ENCODE assay signal across 16 cellular contexts in genomic region chr20:46484954-46485353, GRCh38. TPM values are rescaled to one million over a fixed set of nuclear protein-coding genes. Genes with fewer than 3 reads are reported as not detected.
DNase-seq lines count a peak whose midpoint lies in the region; ATAC-seq, FAIRE-seq and TF ChIP-seq lines count a peak whose summit lies in the region.
"Had no signal": no experiment of that assay in that cellular context is flagged by ENCODE, and none has a peak within 500 bp of the region (broad histone marks: within the 10 kb centered on the region; RNA-seq: fewer than 3 reads in every experiment).

No MANE protein-coding gene starts in this region.

- no peak overlapping the region for H3K27ac Mint-ChIP-seq in GM23338
- H3K27ac Mint-ChIP-seq: CD4-positive, CD25-positive, alpha-beta regulatory T cell had no signal

- H3K27me3 Mint-ChIP-seq in GM23338 (ENCODE audit: insufficient read depth, low read depth, poor library complexity) = peaks cover 4% of the 10 kb centered on the region

- intact Hi-C loops in PC-3 (cut with micrococcal nuclease) = loop anchor here (5.0 kb wide), 1 partner anchor 353 kb away; no protein-coding TSS in a partner anchor
- intact Hi-C loops in prostate gland (cut with DNase I) = no loop called here

- CTCF ChIA-PET in PC-3 (lab: Charles Lee) = interaction anchor here (0.6 kb wide), 1 partner anchor 359 kb away, joined by 7 read pairs; no protein-coding TSS in a partner anchor
- CTCF ChIA-PET in H1 (lab: Charles Lee; ENCODE audit: partially characterized antibody) = interaction anchor here (0.6 to 2.5 kb wide), 13 partner anchors 9 to 119 kb away, joined by 3 to 8 read pairs (median 4); no protein-coding TSS in a partner anchor

- H3K9me3 ChIP-seq in PC-3 (ENCODE audit: low read length) (no peaks in the 10 kb centered on the region), H1 (ENCODE audit: insufficient read depth in 2 of 2, low read depth in 1 of 2, low read length in 1 of 2) (no peaks in the 10 kb centered on the region), prostate gland (no peaks in the 10 kb centered on the region)
- H3K9me3 ChIP-seq: BLaER1 had no signal

- H3K27ac ChIP-seq in GM23338 (ENCODE audit: low read depth) (no peak overlapping the region), PC-3 (ENCODE audit: low read length) (no peak overlapping the region), H1 (ENCODE audit: low read depth, low read length) (no peak overlapping the region), prostate gland (peak overlapping the region; percentile 48 to 73)
- H3K27ac ChIP-seq: BLaER1, HL-60 had no signal

- H4K20me1 ChIP-seq in GM23338 (replicated peaks; ENCODE audit: insufficient read depth) (no peaks in the 10 kb centered on the region), PC-3 (ENCODE audit: low read length) (no peaks in the 10 kb centered on the region), H1 (replicated peaks in 1 of 2; ENCODE audit: control insufficient read depth in 1 of 2, insufficient read depth in 2 of 2, low read length in 2 of 2) (no peaks in the 10 kb centered on the region)
- H4K20me1 ChIP-seq: BLaER1 had no signal

- POLR2A ChIA-PET in PC-3 (lab: Charles Lee; ENCODE audit: unreplicated experiment) = interaction anchor here (0.6 kb wide), 1 partner anchor 1580 kb away, joined by 3 read pairs; no protein-coding TSS in a partner anchor
- POLR2A ChIA-PET in H1 (lab: Charles Lee; ENCODE audit: partially characterized antibody) = interaction anchor here (1.0 to 1.8 kb wide), 2 partner anchors 26 to 84 kb away, joined by 3 read pairs; no protein-coding TSS in a partner anchor

- no peaks in the 10 kb centered on the region for H3K9me2 ChIP-seq in GM23338 (ENCODE audit: insufficient read depth)
- no peaks in the 10 kb centered on the region for H3K9me2 ChIP-seq in PC-3 (replicated peaks; ENCODE audit: low read length)

- no peaks in the 10 kb centered on the region for H3K23me2 ChIP-seq in H1 (ENCODE audit: low read depth, low read length)

- H4K91ac ChIP-seq in H1 (replicated peaks; ENCODE audit: insufficient read length, low read length) = no peak overlapping the region

- H3K14ac ChIP-seq in H1 (ENCODE audit: insufficient read length) = no peak overlapping the region

- H3K4ac ChIP-seq in H1 (replicated peaks; ENCODE audit: insufficient read length, low read depth, low read length) = no peak overlapping the region

- peaks cover 14% of the 10 kb centered on the region; the same call in 2 of the 3 replicates for H3K36me3 Mint-ChIP-seq in GM23338 (ENCODE audit: low read depth)
- H3K36me3 Mint-ChIP-seq: CD4-positive, CD25-positive, alpha-beta regulatory T cell had no signal

- H3K36me3 ChIP-seq in GM23338 (ENCODE audit: insufficient read depth) = no peaks in the 10 kb centered on the region
- no peaks in the 10 kb centered on the region for H3K36me3 ChIP-seq in PC-3 (ENCODE audit: low read depth, low read length)
- H3K36me3 ChIP-seq in H1 (ENCODE audit: control insufficient read depth in 2 of 4, insufficient read depth in 4 of 4, low read length in 3 of 4) = no peaks in the 10 kb centered on the region; a peak in 2 of 8 replicates
- H3K36me3 ChIP-seq in prostate gland = no peaks in the 10 kb centered on the region
- H3K36me3 ChIP-seq: BLaER1 had no signal

- DNase-seq in GM23338 (ENCODE audit: low spot score) = peak; percentile 39
- no peak for DNase-seq in PC-3
- DNase-seq in H1 (ENCODE audit: low read depth in 1 of 2, low spot score in 2 of 2) = no peak
- no peak for DNase-seq in prostate gland (ENCODE audit: low spot score)
- no peak for DNase-seq in NCI-H748 (lab: John Stamatoyannopoulos, UW; ENCODE audit: unreplicated experiment)
- DNase-seq: 8988T; Calu3; CD4-positive, CD25-positive, alpha-beta regulatory T cell; DMS 273 treated with DMSO at 0.1 percent for 48 hours; GOT3; HCEC 1CT had no signal

- H2BK20ac ChIP-seq in H1 (ENCODE audit: low read length) = no peak overlapping the region

- FAIRE-seq in H1 (lab: Jason Lieb, UNC) = peak; percentile 19
- FAIRE-seq: K562 had no signal

- no peaks in the 10 kb centered on the region for H3K27me3 ChIP-seq in GM23338 (ENCODE audit: insufficient read depth)
- H3K27me3 ChIP-seq in PC-3 (ENCODE audit: low read length) = peaks cover 35% of the 10 kb centered on the region; the same call in 1 of the 2 replicates
- no peaks in the 10 kb centered on the region for H3K27me3 ChIP-seq in H1 (replicated peaks in 1 of 4; ENCODE audit: control insufficient read depth in 3 of 4, extremely low read depth in 1 of 4, insufficient read depth in 3 of 4, low read length in 3 of 4)
- H3K27me3 ChIP-seq in prostate gland (replicated peaks; ENCODE audit: insufficient read depth) = no peaks in the 10 kb centered on the region
- H3K27me3 ChIP-seq: BLaER1 had no signal

- H3F3A ChIP-seq in GM23338 (replicated peaks; ENCODE audit: low read depth) (no peaks in the 10 kb centered on the region), PC-3 (ENCODE audit: low read length, unreplicated experiment) (no peaks in the 10 kb centered on the region)

- H3K4me2 ChIP-seq in GM23338 = peak overlapping the region; percentile 5
- H3K4me2 ChIP-seq in PC-3 (ENCODE audit: low read length) = peak overlapping the region; percentile 75
- H3K4me2 ChIP-seq in H1 (ENCODE audit: insufficient read depth in 1 of 2, low read depth in 2 of 2, low read length in 2 of 2) = no peak overlapping the region
- H3K4me2 ChIP-seq: BLaER1 had no signal

- H3K4me1 ChIP-seq in GM23338 (ENCODE audit: insufficient read depth) = peaks cover 7% of the 10 kb centered on the region; the same call in 1 of the 2 replicates
- H3K4me1 ChIP-seq in PC-3 (ENCODE audit: insufficient read depth, low read length) = peaks cover 9% of the 10 kb centered on the region; the same call in 1 of the 2 replicates
- peaks cover 0 to 7% (median 0%) of the 10 kb centered on the region in 4 experiments; a peak in 2 of 7 replicates for H3K4me1 ChIP-seq in H1 (replicated peaks in 1 of 4; ENCODE audit: control insufficient read depth in 3 of 4, insufficient read depth in 4 of 4, low read length in 3 of 4)
- no peaks in the 10 kb centered on the region for H3K4me1 ChIP-seq in prostate gland (replicated peaks)
- H3K4me1 ChIP-seq: BLaER1 had no signal

- ATAC-seq in GM23338 = peak; percentile 71
- no peak for ATAC-seq in PC-3
- no peak for ATAC-seq in GM18907 (IDR thresholded peaks at IDR 0.05; ENCODE audit: unreplicated experiment)
- no peak for ATAC-seq in HG03439 (IDR thresholded peaks at IDR 0.05; ENCODE audit: unreplicated experiment)
- ATAC-seq: K562 had no signal

- peaks cover 28% of the 10 kb centered on the region for H3K4me1 Mint-ChIP-seq in GM23338

- no peak overlapping the region for H2BK5ac ChIP-seq in H1 (ENCODE audit: low read depth, low read length)

- TF ChIP-seq CTCF in GM23338 (conservative IDR thresholded peaks at IDR 0.05; ENCODE audit: low read depth in 2 of 2) (no peak), PC-3 (conservative IDR thresholded peaks at IDR 0.05; ENCODE audit: low read depth, low read length) (no peak), H1 (IDR thresholded peaks at IDR 0.05; ENCODE audit: control extremely low read depth in 1 of 3, insufficient read depth in 1 of 3, low read depth in 1 of 3, low read length in 3 of 3) (no peak), prostate gland (IDR thresholded peaks at IDR 0.05) (no peak)

- H4K5ac ChIP-seq in H1 (ENCODE audit: insufficient read length, low read depth, low read length) = no peak overlapping the region

- WGBS in H1 (ENCODE audit: extremely low coverage in 1 of 2, insufficient coverage in 1 of 2, insufficient read length in 1 of 2, insufficient replicate concordance in 2 of 2, low coverage in 1 of 2, low lambda C conversion rate in 2 of 2, missing lambda C conversion rate in 1 of 2), 2 experiments = 67% methylated on average over 3 of the region's 3 CpGs; no CpG with 5 or more reads in 1 of the 2 experiments
- WGBS in prostate gland = 35% methylated on average over 3 of the region's 3 CpGs

- TF ChIP-seq RAD21 in H1 (IDR thresholded peaks at IDR 0.05 in 1 of 2, conservative IDR thresholded peaks at IDR 0.05 in 1 of 2; ENCODE audit: low read depth in 2 of 2, low read length in 2 of 2) = no peak

- H3K23ac ChIP-seq in H1 (ENCODE audit: insufficient read length) = no peak overlapping the region

- H3K4me3 Mint-ChIP-seq in GM23338 = peak overlapping the region; percentile 46; the same call in 1 of the 3 replicates
- H3K4me3 Mint-ChIP-seq: CD4-positive, CD25-positive, alpha-beta regulatory T cell had no signal

- H3K79me1 ChIP-seq in H1 (ENCODE audit: low read depth, low read length) = no peaks in the 10 kb centered on the region

- H2AK5ac ChIP-seq in H1 (ENCODE audit: low read depth, low read length) = no peak overlapping the region

- no peak overlapping the region for H3K9ac ChIP-seq in PC-3 (ENCODE audit: low read length)
- no peak overlapping the region for H3K9ac ChIP-seq in H1 (replicated peaks in 1 of 4; ENCODE audit: extremely low read depth in 1 of 4, low read depth in 3 of 4, low read length in 3 of 4)
- H3K9ac ChIP-seq: BLaER1 had no signal

- no peak overlapping the region for H2BK12ac ChIP-seq in H1 (ENCODE audit: low read depth, low read length)

- no TSS peak for BruUV-seq in PC-3 (replicated peaks; lab: Mats Ljungman, UMichigan)

- H3K79me2 ChIP-seq in GM23338 (replicated peaks; ENCODE audit: insufficient read depth) = no peaks in the 10 kb centered on the region
- H3K79me2 ChIP-seq in PC-3 (ENCODE audit: low read length) = no peaks in the 10 kb centered on the region
- no peaks in the 10 kb centered on the region for H3K79me2 ChIP-seq in H1 (ENCODE audit: control insufficient read depth in 1 of 2, insufficient read depth in 2 of 2, low read length in 2 of 2)

- no peak overlapping the region for H3K18ac ChIP-seq in H1 (ENCODE audit: extremely low read depth, low read length)

- no peak overlapping the region for H4K8ac ChIP-seq in H1 (ENCODE audit: extremely low read depth, insufficient read depth, low read length)

- no peak overlapping the region for H2BK120ac ChIP-seq in H1 (replicated peaks; ENCODE audit: low read depth, low read length)

- TF ChIP-seq EP300 in H1 (IDR thresholded peaks at IDR 0.05; ENCODE audit: borderline replicate concordance in 1 of 2, low read depth in 2 of 2, low read length in 2 of 2) = no peak

- H2BK15ac ChIP-seq in H1 (ENCODE audit: low read length) = no peak overlapping the region

- H3K4me3 ChIP-seq in GM23338 (no peak overlapping the region), PC-3 (ENCODE audit: low read length) (no peak overlapping the region), H1 (ENCODE audit: extremely low read depth in 1 of 4, insufficient read depth in 2 of 4, low read depth in 3 of 4, low read length in 4 of 4) (no peak overlapping the region; a peak in 1 of 8 replicates), prostate gland (no peak overlapping the region)
- H3K4me3 ChIP-seq: BLaER1, K562 had no signal

- TF ChIP-seq POLR2A in H1 (IDR thresholded peaks at IDR 0.05; ENCODE audit: control extremely low read depth in 1 of 2, low read depth in 2 of 2, low read length in 2 of 2) (no peak), prostate gland (IDR thresholded peaks at IDR 0.05) (no peak)

- H2AFZ ChIP-seq in GM23338 (no peak overlapping the region), PC-3 (ENCODE audit: low read length) (no peak overlapping the region), H1 (ENCODE audit: low read length) (no peak overlapping the region)

- no peak overlapping the region for H3K56ac ChIP-seq in H1 (replicated peaks; ENCODE audit: insufficient read length, low read depth, low read length)

- H3K9me3 Mint-ChIP-seq in GM23338 = no peaks in the 10 kb centered on the region

RNA-seq across cellular contexts. Expression of gene ZNF334, which starts 28.4 kb away (rescaled TPM):
- total RNA-seq in GM23338 (2014; rRNA removed; shearing (Covaris generic)) = 15.2 and 19.1 TPM in 2 replicates
- polyA plus RNA-seq in GM23338 (2016; fragmentation: Nextera tagmentation; extraction: Ambion mirVana) = 7.9 and 12.4 TPM in 2 replicates
- 0.52 and 0.58 TPM in 2 replicates for total RNA-seq in PC-3 (2014; rRNA removed)
- total RNA-seq in H1 (2021; fragmentation: NEBNext Ultra II Directional; extraction: Animal tissue kit (Norgen Biotek cat#: 25700)) = 15.9 and 17.8 TPM in 2 replicates
- 6.2 and 8.8 TPM in 2 replicates for polyA plus RNA-seq in H1 (2011; rRNA removed)
- 14.9 TPM for polyA plus RNA-seq in H1 (2011; cell fraction: cytosol; rRNA removed)
- 13.5 TPM for polyA plus RNA-seq in H1 (2011; cell fraction: nucleus; rRNA removed)
- polyA plus RNA-seq in H1 (2012, experiment 1 of 2) = 9.4 to 16.9 TPM (median 10.3 TPM) in 4 replicates
- polyA plus RNA-seq in H1 (2012, experiment 2 of 2) = 0.54 TPM
- polyA plus RNA-seq in H1 (2013, experiment 1 of 2) = 11.5 TPM
- 10.4 TPM for polyA plus RNA-seq in H1 (2013, experiment 2 of 2)
- polyA minus RNA-seq in H1 (2011; rRNA and poly(A)+ RNA removed) = 16.8 and 19.3 TPM in 2 replicates
- polyA minus RNA-seq in H1 (2011; cell fraction: cytosol; rRNA and poly(A)+ RNA removed) = 10.0 TPM
- 35.9 TPM for polyA minus RNA-seq in H1 (2011; cell fraction: nucleus; rRNA and poly(A)+ RNA removed)
- total RNA-seq in prostate gland = 10 to 100 TPM in 1 of 2 donors, 1 to 10 TPM in 1; 7.8 to 23.3 TPM
- total RNA-seq: Calu3 had no signal

Comparison
In these comparisons a context has a peak if more than half of its experiments do, and no peak if none do; other contexts are left out.
1. H3K27ac ChIP-seq: peak in prostate gland (2 of 2); none in GM23338 (single experiment), PC-3 (single experiment) and H1 (single experiment).
2. H3K4me2 ChIP-seq: peak in GM23338 (single experiment) and PC-3 (single experiment); none in H1 (0 of 2).